In genomic region chr15:43299411-43299810, GRCh38 we compare ENCODE assay signal across 17 cellular contexts. TPM values are rescaled to one million over a fixed set of nuclear protein-coding genes. Genes with fewer than 3 reads are reported as not detected.
DNase-seq lines count a peak whose midpoint lies in the region; ATAC-seq lines count a peak whose summit lies in the region.
"Had no signal": no experiment of that assay in that cellular context is flagged by ENCODE, and none has a peak within 500 bp of the region (broad histone marks: within the 10 kb centered on the region; RNA-seq: fewer than 3 reads in every experiment).

No MANE protein-coding gene starts in this region.

- no peak overlapping the region for H3K27ac Mint-ChIP-seq in activated naive CD4-positive, alpha-beta T cell treated with anti-CD3 and anti-CD28 coated beads, Interleukin-2, amount 50 U/mL, for 72 hours
- H3K27ac Mint-ChIP-seq: CD4-positive, alpha-beta T cell; H9 had no signal

- H3K9me3 Mint-ChIP-seq in activated naive CD4-positive, alpha-beta T cell treated with anti-CD3 and anti-CD28 coated beads, Interleukin-2, amount 50 U/mL, for 72 hours = no peaks in the 10 kb centered on the region
- H3K9me3 Mint-ChIP-seq: CD4-positive, alpha-beta T cell; H9 had no signal

- H3K36me3 Mint-ChIP-seq in activated naive CD4-positive, alpha-beta T cell treated with anti-CD3 and anti-CD28 coated beads, Interleukin-2, amount 50 U/mL, for 72 hours = no peaks in the 10 kb centered on the region

- DNase-seq in NCI-H1105 treated with DMSO at 0.1 percent for 48 hours (lab: John Stamatoyannopoulos, UW) = peak; percentile 2
- no peak for DNase-seq in NCI-H1105 (lab: John Stamatoyannopoulos, UW)
- DNase-seq in NCI-H774 (lab: John Stamatoyannopoulos, UW) = peak; percentile 69
- DNase-seq in cerebellar cortex (ENCODE audit: low spot score) = peak; percentile 54
- DNase-seq in GM03348 (ENCODE audit: low spot score) = no peak
- no peak for DNase-seq in activated naive CD4-positive, alpha-beta T cell treated with anti-CD3 and anti-CD28 coated beads, Interleukin-2, amount 50 U/mL, for 72 hours (ENCODE audit: low spot score in 2 of 2)
- DNase-seq: AML-193; CD4-positive, alpha-beta T cell; DMS153; DMS79; GF-D8; H9 had no signal

- no peak for ATAC-seq in HG03196 (IDR thresholded peaks at IDR 0.05; ENCODE audit: unreplicated experiment)
- no peak for ATAC-seq in activated naive CD4-positive, alpha-beta T cell treated with anti-CD3 and anti-CD28 coated beads, Interleukin-2, amount 50 U/mL, for 72 hours
- ATAC-seq: A549, HepG2 had no signal

RNA-seq across cellular contexts. Expression of gene TGM7, which starts 2.6 kb away (rescaled TPM):
- not detected for total RNA-seq in activated naive CD4-positive, alpha-beta T cell treated with anti-CD3 and anti-CD28 coated beads, Interleukin-2, amount 50 U/mL, for 72 hours
- total RNA-seq: CD4-positive, alpha-beta T cell; Daoy; H1; H9; HepG2 had no signal

RNA-seq across cellular contexts. Expression of gene LCMT2, which starts 31.0 kb away (rescaled TPM):
- total RNA-seq in activated naive CD4-positive, alpha-beta T cell treated with anti-CD3 and anti-CD28 coated beads, Interleukin-2, amount 50 U/mL, for 72 hours = 10 to 100 TPM in 1 of 2 donors, 1 to 10 TPM in 1; 4.4 to 11.1 TPM

RNA-seq across cellular contexts. Expression of gene TGM5, which starts 32.7 kb away (rescaled TPM):
- total RNA-seq in activated naive CD4-positive, alpha-beta T cell treated with anti-CD3 and anti-CD28 coated beads, Interleukin-2, amount 50 U/mL, for 72 hours = under 1 TPM in 1 of 2 donors, not detected in 1; 0.45 TPM
- total RNA-seq: CD4-positive, alpha-beta T cell; Daoy; H1; H9 had no signal

Comparison
In these comparisons a context has a peak if more than half of its experiments do, and no peak if none do; other contexts are left out.
1. DNase-seq: peak in NCI-H1105 treated with DMSO at 0.1 percent for 48 hours (single experiment), NCI-H774 (single experiment) and cerebellar cortex (single experiment); none in NCI-H1105 (single experiment), GM03348 (single experiment) and activated naive CD4-positive, alpha-beta T cell treated with anti-CD3 and anti-CD28 coated beads, Interleukin-2, amount 50 U/mL, for 72 hours (0 of 2).